21 cellular contexts compared by ENCODE assay signal in genomic region chr1:212930986-212931678, GRCh38. TPM values are rescaled to one million over a fixed set of nuclear protein-coding genes. Genes with fewer than 3 reads are reported as not detected.
A peak's percentile ranks its signal among the peaks of the same experiment; 100 is the strongest.
DNase-seq lines count a peak whose midpoint lies in the region; ATAC-seq and TF ChIP-seq lines count a peak whose summit lies in the region.
"Had no signal": no experiment of that assay in that cellular context is flagged by ENCODE, and none has a peak within 500 bp of the region (broad histone marks: within the 10 kb centered on the region; RNA-seq: fewer than 3 reads in every experiment).

No MANE protein-coding gene starts in this region.

- no peak for TF ChIP-seq EP300 in esophagus muscularis mucosa (IDR thresholded peaks at IDR 0.05)

- WGBS in esophagus muscularis mucosa, result 84% methylated on average over 10 of the region's 10 CpGs

- H3K27me3 ChIP-seq in esophagus muscularis mucosa, result no peaks in the 10 kb centered on the region
- H3K27me3 ChIP-seq: uterus had no signal

- peak; percentile 78 for DNase-seq in esophagus muscularis mucosa (ENCODE audit: extremely low spot score)
- DNase-seq in C1 segment of cervical spinal cord (lab: John Stamatoyannopoulos, UW), result no peak
- DNase-seq in activated CD4-positive, alpha-beta memory T cell treated with anti-CD3 and anti-CD28 coated beads for 36 hours, result no peak
- no peak for DNase-seq in nephron progenitor cell
- DNase-seq: activated CD4-positive, alpha-beta T cell treated with anti-CD3 and anti-CD28 coated beads, Interleukin-2, amount 50 U/mL, for 4 hours; activated T-cell treated with anti-CD3 and anti-CD28 coated beads, Interleukin-2, amount 50 U/mL, for 48 hours; CD4-positive, alpha-beta memory T cell; hypothalamus; naive thymus-derived CD8-positive, alpha-beta T cell; NCI-H2029; NCI-H446 treated with DMSO at 0.1 percent for 48 hours; Right ventricle myocardium superior; uterus had no signal

- H3K36me3 Mint-ChIP-seq in activated CD4-positive, alpha-beta memory T cell treated with anti-CD3 and anti-CD28 coated beads for 36 hours, result no peaks in the 10 kb centered on the region
- no peaks in the 10 kb centered on the region for H3K36me3 Mint-ChIP-seq in nephron progenitor cell (ENCODE audit: low read depth)
- H3K36me3 Mint-ChIP-seq: activated naive CD8-positive, alpha-beta T cell; brain; CD4-positive, alpha-beta memory T cell; naive thymus-derived CD8-positive, alpha-beta T cell had no signal

- TF ChIP-seq CTCF in esophagus muscularis mucosa (IDR thresholded peaks at IDR 0.05) (no peak), nephron progenitor cell (IDR thresholded peaks at IDR 0.05) (no peak)

- no peaks in the 10 kb centered on the region for H3K4me1 Mint-ChIP-seq in activated CD4-positive, alpha-beta memory T cell treated with anti-CD3 and anti-CD28 coated beads for 36 hours (ENCODE audit: low read depth)
- H3K4me1 Mint-ChIP-seq in nephron progenitor cell, result peaks cover 14% of the 10 kb centered on the region
- H3K4me1 Mint-ChIP-seq: CD4-positive, alpha-beta memory T cell; naive thymus-derived CD8-positive, alpha-beta T cell had no signal

- H3K9me3 ChIP-seq in esophagus muscularis mucosa, result no peaks in the 10 kb centered on the region
- H3K9me3 ChIP-seq: uterus had no signal

- no peaks in the 10 kb centered on the region for H3K36me3 ChIP-seq in esophagus muscularis mucosa
- H3K36me3 ChIP-seq: uterus had no signal

- no peak overlapping the region for H3K27ac ChIP-seq in esophagus muscularis mucosa (replicated peaks in 1 of 4)
- H3K27ac ChIP-seq: coronary artery, parathyroid adenoma, uterus had no signal

- peaks cover 0 to 11% (median 5%) of the 10 kb centered on the region in 4 donors for H3K4me1 ChIP-seq in esophagus muscularis mucosa
- H3K4me1 ChIP-seq: parathyroid adenoma, uterus had no signal

- no peak overlapping the region for H3K4me3 Mint-ChIP-seq in activated CD4-positive, alpha-beta memory T cell treated with anti-CD3 and anti-CD28 coated beads for 36 hours
- H3K4me3 Mint-ChIP-seq in nephron progenitor cell, result no peak overlapping the region
- H3K4me3 Mint-ChIP-seq: activated naive CD8-positive, alpha-beta T cell; brain; CD4-positive, alpha-beta memory T cell; naive thymus-derived CD8-positive, alpha-beta T cell had no signal

- TF ChIP-seq POLR2A in esophagus muscularis mucosa (IDR thresholded peaks at IDR 0.05; ENCODE audit: low read depth), result no peak

- CTCF ChIA-PET in activated CD4-positive, alpha-beta memory T cell treated with anti-CD3 and anti-CD28 coated beads for 36 hours (lab: Charles Lee), result no interaction called here

- ATAC-seq in GM18502 (IDR thresholded peaks at IDR 0.05; ENCODE audit: poor library complexity, unreplicated experiment), result peak; percentile 53
- ATAC-seq in GM21526 (IDR thresholded peaks at IDR 0.05; ENCODE audit: low FRiP score, unreplicated experiment), result peak; percentile 63
- peak; percentile 61 for ATAC-seq in HG03354 (IDR thresholded peaks at IDR 0.05; ENCODE audit: poor library complexity, severe bottlenecking, unreplicated experiment)
- no peak for ATAC-seq in GM18873 (IDR thresholded peaks at IDR 0.05; ENCODE audit: low FRiP score, unreplicated experiment)
- ATAC-seq: naive thymus-derived CD8-positive, alpha-beta T cell had no signal

- no peak overlapping the region for H3K4me3 ChIP-seq in esophagus muscularis mucosa
- H3K4me3 ChIP-seq: coronary artery, uterus had no signal

- POLR2A ChIA-PET in activated CD4-positive, alpha-beta memory T cell treated with anti-CD3 and anti-CD28 coated beads for 36 hours (lab: Charles Lee), result no interaction called here

- no peaks in the 10 kb centered on the region for H3K9me3 Mint-ChIP-seq in activated CD4-positive, alpha-beta memory T cell treated with anti-CD3 and anti-CD28 coated beads for 36 hours
- H3K9me3 Mint-ChIP-seq in nephron progenitor cell, result peaks cover 3% of the 10 kb centered on the region
- H3K9me3 Mint-ChIP-seq: CD4-positive, alpha-beta memory T cell; naive thymus-derived CD8-positive, alpha-beta T cell had no signal

- intact Hi-C loops in esophagus muscularis mucosa (cut with DNase I), result no loop called here
- intact Hi-C loops in activated CD4-positive, alpha-beta memory T cell treated with anti-CD3 and anti-CD28 coated beads for 36 hours (cut with micrococcal nuclease), result no loop called here

- H3K27me3 Mint-ChIP-seq in activated CD4-positive, alpha-beta memory T cell treated with anti-CD3 and anti-CD28 coated beads for 36 hours, result peaks cover 4% of the 10 kb centered on the region
- H3K27me3 Mint-ChIP-seq in nephron progenitor cell (ENCODE audit: low read depth, poor library complexity), result peaks cover 8% of the 10 kb centered on the region
- H3K27me3 Mint-ChIP-seq: activated naive CD8-positive, alpha-beta T cell; CD4-positive, alpha-beta memory T cell had no signal

- H3K27ac Mint-ChIP-seq in activated CD4-positive, alpha-beta memory T cell treated with anti-CD3 and anti-CD28 coated beads for 36 hours, result no peak overlapping the region
- no peak overlapping the region for H3K27ac Mint-ChIP-seq in nephron progenitor cell
- H3K27ac Mint-ChIP-seq: activated naive CD8-positive, alpha-beta T cell; brain; CD4-positive, alpha-beta memory T cell; naive thymus-derived CD8-positive, alpha-beta T cell had no signal

RNA-seq across cellular contexts. Expression of gene VASH2, which starts 19.2 kb away (rescaled TPM):
- total RNA-seq in esophagus muscularis mucosa, result 1 to 10 TPM; 1.9 to 8.3 (median 2.6) TPM
- total RNA-seq in activated CD4-positive, alpha-beta memory T cell treated with anti-CD3 and anti-CD28 coated beads for 36 hours, result under 1 TPM; 0.57 to 0.63 TPM
- total RNA-seq: CD4-positive, alpha-beta memory T cell; naive thymus-derived CD8-positive, alpha-beta T cell had no signal
